In genomic region chr3:157204880-157205279, GRCh38 we compare ENCODE assay signal across 1 cellular context.
TF ChIP-seq lines count a peak whose summit lies in the region.

No MANE protein-coding gene starts in this region.

TF ChIP-seq in SK-N-SH treated with all-trans-retinoic acid at 6 μM for 48 hours, 23 proteins besides CTCF, POLR2A, EP300 and RAD21 (continued from another document):
- no peak for TF ChIP-seq PATZ1 (CRISPR knock-in tag; IDR thresholded peaks at IDR 0.05; ENCODE audit: borderline replicate concordance)
- no peak for TF ChIP-seq ZNF565 (CRISPR knock-in tag; conservative IDR thresholded peaks at IDR 0.05; ENCODE audit: low read depth)
- no peak for TF ChIP-seq ZNF70 (CRISPR knock-in tag; IDR thresholded peaks at IDR 0.05)
- peak; percentile 92 for TF ChIP-seq TSHZ2 (CRISPR knock-in tag; IDR thresholded peaks at IDR 0.05)
- no peak for TF ChIP-seq ESRRG (CRISPR knock-in tag; IDR thresholded peaks at IDR 0.05)
- TF ChIP-seq TCF4 (CRISPR knock-in tag; IDR thresholded peaks at IDR 0.05; ENCODE audit: borderline replicate concordance): peak; percentile 53; the same call in 1 of the 2 replicates
- no peak for TF ChIP-seq ZFP3 (CRISPR knock-in tag; IDR thresholded peaks at IDR 0.05)
- TF ChIP-seq GLIS3 (CRISPR knock-in tag; IDR thresholded peaks at IDR 0.05): no peak
- TF ChIP-seq ZC3H10 (CRISPR knock-in tag; IDR thresholded peaks at IDR 0.05): no peak
- no peak for TF ChIP-seq CSRNP3 (CRISPR knock-in tag; IDR thresholded peaks at IDR 0.05)
- peak; percentile 90 for TF ChIP-seq ISL1 (CRISPR knock-in tag; IDR thresholded peaks at IDR 0.05)
- no peak for TF ChIP-seq TOX (CRISPR knock-in tag; IDR thresholded peaks at IDR 0.05; ENCODE audit: borderline replicate concordance)
- TF ChIP-seq CSDC2 (CRISPR knock-in tag; IDR thresholded peaks at IDR 0.05): no peak
- no peak; the same call in 1 of the 2 replicates for TF ChIP-seq SNAI2 (CRISPR knock-in tag; IDR thresholded peaks at IDR 0.05)
- TF ChIP-seq ZFP30 (CRISPR knock-in tag; IDR thresholded peaks at IDR 0.05): no peak
- TF ChIP-seq ARNTL (CRISPR knock-in tag; IDR thresholded peaks at IDR 0.05; ENCODE audit: borderline replicate concordance, low read depth): no peak
- TF ChIP-seq ZNF8 (CRISPR knock-in tag; IDR thresholded peaks at IDR 0.05): no peak
